Comparison of ENCODE assay signal across 12 cellular contexts in genomic region chr14:95033851-95034622, GRCh38.
"Had no signal": no experiment of that assay in that cellular context is flagged by ENCODE, and none has a peak within 500 bp of the region (broad histone marks: within the 10 kb centered on the region; RNA-seq: fewer than 3 reads in every experiment).

No MANE protein-coding gene starts in this region.

- H3K27me3 ChIP-seq: foreskin keratinocyte, pancreas, uterus had no signal

- H3K27ac ChIP-seq: foreskin keratinocyte, lower lobe of right lung, pancreas, thoracic aorta, uterus had no signal

- H3K4me1 ChIP-seq: foreskin keratinocyte, lower lobe of right lung, pancreas, uterus had no signal

- ATAC-seq: activated CD4-positive, alpha-beta T cell treated with anti-CD3 and anti-CD28 coated beads for 36 hours; foreskin keratinocyte; lower lobe of right lung; pancreas had no signal

- H3K36me3 ChIP-seq: lower lobe of right lung, pancreas, thoracic aorta, uterus had no signal

- H3K4me3 ChIP-seq: lower lobe of right lung, pancreas, thoracic aorta, uterus had no signal

- H3K9me3 ChIP-seq: pancreas, thoracic aorta, uterus had no signal

- DNase-seq: activated CD4-positive, alpha-beta memory T cell treated with anti-CD3 and anti-CD28 coated beads for 36 hours; activated CD4-positive, alpha-beta T cell treated with anti-CD3 and anti-CD28 coated beads for 36 hours; activated naive CD8-positive, alpha-beta T cell treated with anti-CD3 and anti-CD28 coated beads, Interleukin-2, amount 10 ng/mL, durations not matched to agents 7 days and 5 days; activated T-cell treated with anti-CD3 and anti-CD28 coated beads, Interleukin-2, amount 50 U/mL, for 48 hours; effector memory CD4-positive, alpha-beta T cell; foreskin keratinocyte; lower lobe of right lung; naive B cell; stimulated activated CD4-positive, alpha-beta T cell treated with anti-CD3 and anti-CD28 coated beads, Interleukin-1b, Interleukin-23, amount 100 ng/mL, for 48 hours; uterus had no signal
